In genomic region chr6:167321185-167321584, GRCh38 we compare ENCODE assay signal across 4 cellular contexts. TPM values are rescaled to one million over a fixed set of nuclear protein-coding genes. Genes with fewer than 3 reads are reported as not detected.
"Had no signal": no experiment of that assay in that cellular context is flagged by ENCODE, and none has a peak within 500 bp of the region (broad histone marks: within the 10 kb centered on the region; RNA-seq: fewer than 3 reads in every experiment).

No MANE protein-coding gene starts in this region.

RNA-seq across cellular contexts. Expression of gene TTLL2, which starts 3.7 kb away (rescaled TPM):
- total RNA-seq: H9, HepG2, HT-29 had no signal
- polyA plus RNA-seq: HepG2, IgD-negative memory B cell had no signal

RNA-seq across cellular contexts. Expression of gene UNC93A, which starts 30.1 kb away (rescaled TPM):
- polyA plus RNA-seq: IgD-negative memory B cell had no signal
